ENCODE assay signal across 15 cellular contexts in the genomic region with DNA sequence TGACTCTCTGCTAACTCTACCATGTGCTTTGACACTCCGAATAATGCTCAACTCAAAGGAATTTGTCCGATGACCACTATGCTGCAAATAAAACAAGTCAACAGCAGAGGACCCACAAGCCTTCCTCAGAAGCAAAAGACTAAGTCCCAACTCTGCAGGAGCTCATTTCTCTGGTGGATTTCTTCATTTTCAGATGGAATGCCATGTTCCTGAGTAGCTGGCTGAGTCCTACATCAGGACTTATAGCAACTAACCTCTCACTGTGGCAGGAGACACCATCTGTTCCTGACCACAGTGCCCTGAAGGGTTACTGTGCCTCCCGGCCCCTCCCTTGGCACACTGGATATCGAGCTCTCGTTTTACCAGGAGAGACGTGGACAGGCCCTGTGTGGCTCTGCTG. TPM values are rescaled to one million over a fixed set of nuclear protein-coding genes. Genes with fewer than 3 reads are reported as not detected.
DNase-seq lines count a peak whose midpoint lies in the region; ATAC-seq, FAIRE-seq and TF ChIP-seq lines count a peak whose summit lies in the region.
"Had no signal": no experiment of that assay in that cellular context is flagged by ENCODE, and none has a peak within 500 bp of the region (broad histone marks: within the 10 kb centered on the region; RNA-seq: fewer than 3 reads in every experiment).

No MANE protein-coding gene starts in this region.

- TF ChIP-seq EP300 in sigmoid colon (IDR thresholded peaks at IDR 0.05) (no peak), HepG2 (IDR thresholded peaks at IDR 0.05; ENCODE audit: low read depth in 2 of 2, low read length in 2 of 2) (no peak), HepG2 (CRISPR knock-in tag; IDR thresholded peaks at IDR 0.05; ENCODE audit: borderline replicate concordance) (no peak)

- no peak overlapping the region for H2AFZ ChIP-seq in GM23248
- no peak overlapping the region for H2AFZ ChIP-seq in hepatocyte
- H2AFZ ChIP-seq in HepG2 (ENCODE audit: low read length), result no peak overlapping the region

- CTCF ChIA-PET in HepG2 (lab: Yijun Ruan, JAX; ENCODE audit: low intra/inter-chr PET ratio, low total read pairs), result interaction anchor here (1.3 to 1.6 kb wide), 2 partner anchors 90 to 160 kb away, joined by 3 to 9 read pairs; no protein-coding TSS in a partner anchor

- no peaks in the 10 kb centered on the region for H3K9me3 ChIP-seq in GM23248 (ENCODE audit: low read depth)
- no peaks in the 10 kb centered on the region for H3K9me3 ChIP-seq in hepatocyte (ENCODE audit: low read depth)
- no peaks in the 10 kb centered on the region for H3K9me3 ChIP-seq in sigmoid colon
- H3K9me3 ChIP-seq in HepG2 (ENCODE audit: low read length), result no peaks in the 10 kb centered on the region
- H3K9me3 ChIP-seq: SJSA1, stomach had no signal

- H3K9me2 ChIP-seq in GM23248 (ENCODE audit: insufficient read depth) (no peaks in the 10 kb centered on the region), hepatocyte (replicated peaks; ENCODE audit: insufficient read depth) (no peaks in the 10 kb centered on the region)

- H3K27me3 ChIP-seq in GM23248 (replicated peaks; ENCODE audit: insufficient read depth) (no peaks in the 10 kb centered on the region), hepatocyte (no peaks in the 10 kb centered on the region), sigmoid colon (no peaks in the 10 kb centered on the region), HepG2 (ENCODE audit: control insufficient read depth in 1 of 2, insufficient read depth in 2 of 2, low read length in 2 of 2) (no peaks in the 10 kb centered on the region)
- H3K27me3 ChIP-seq: SJSA1, stomach had no signal

- DNase-seq in GM23248 (peak; percentile 63), amniotic epithelial cell (ENCODE audit: low read depth) (peak; percentile 60), hepatocyte (ENCODE audit: low spot score) (no peak), sigmoid colon (no peak), HepG2 (ENCODE audit: low spot score) (no peak)
- DNase-seq: activated CD4-positive, alpha-beta memory T cell treated with anti-CD3 and anti-CD28 coated beads for 36 hours; effector CD4-positive, alpha-beta T cell; immature natural killer cell; NCI-H1105; NCI-H446 treated with DMSO at 0.1 percent for 48 hours; stomach had no signal

- H3K79me2 ChIP-seq in GM23248 (ENCODE audit: insufficient read depth) (peaks cover 20% of the 10 kb centered on the region), hepatocyte (peaks cover 78% of the 10 kb centered on the region), HepG2 (ENCODE audit: insufficient read depth, low read length) (peaks cover 19% of the 10 kb centered on the region)

- H3K9ac ChIP-seq in GM23248 (no peak overlapping the region), HepG2 (ENCODE audit: insufficient read depth, low read depth, low read length) (no peak overlapping the region)

- no peaks in the 10 kb centered on the region for H3F3A ChIP-seq in GM23248 (ENCODE audit: insufficient read depth)

- H3K36me3 ChIP-seq in GM23248 (ENCODE audit: low read depth) (no peaks in the 10 kb centered on the region), hepatocyte (replicated peaks; ENCODE audit: insufficient read depth, low read depth) (no peaks in the 10 kb centered on the region), sigmoid colon (peaks cover 0 to 18% (median 8%) of the 10 kb centered on the region in 4 donors), HepG2 (replicated peaks in 1 of 2; ENCODE audit: control insufficient read depth in 1 of 2, insufficient read depth in 2 of 2, low read length in 2 of 2) (peaks cover 21 to 68% of the 10 kb centered on the region in 2 experiments)

- H3K27ac ChIP-seq in GM23248, result no peak overlapping the region
- H3K27ac ChIP-seq in hepatocyte, result peak overlapping the region; percentile 26
- H3K27ac ChIP-seq in sigmoid colon, result peak overlapping the region in 3 of 4 donors; percentile 48 to 74 (median 64)
- H3K27ac ChIP-seq in HepG2 (ENCODE audit: extremely low read length, insufficient read depth, low read length), result no peak overlapping the region
- H3K27ac ChIP-seq: SJSA1 had no signal

- H3K4me3 ChIP-seq in GM23248 (no peak overlapping the region), hepatocyte (no peak overlapping the region), sigmoid colon (no peak overlapping the region), HepG2 (replicated peaks in 1 of 3; ENCODE audit: insufficient read depth in 1 of 3, low read depth in 2 of 3, low read length in 3 of 3) (no peak overlapping the region)
- H3K4me3 ChIP-seq: SJSA1, stomach had no signal

- H3K4me1 ChIP-seq in GM23248 (ENCODE audit: insufficient read depth) (peaks cover 15% of the 10 kb centered on the region), hepatocyte (ENCODE audit: insufficient read depth) (peaks cover 45% of the 10 kb centered on the region), sigmoid colon (peaks cover 0 to 71% (median 64%) of the 10 kb centered on the region in 4 donors), HepG2 (ENCODE audit: insufficient read depth, low read length) (peaks cover 40% of the 10 kb centered on the region)

- H4K20me1 ChIP-seq in GM23248 (ENCODE audit: insufficient read depth) (no peaks in the 10 kb centered on the region), hepatocyte (ENCODE audit: insufficient read depth, poor library complexity, severe bottlenecking) (peaks cover under 1% of the 10 kb centered on the region), HepG2 (ENCODE audit: insufficient read depth, low read length) (no peaks in the 10 kb centered on the region)

- H3K4me2 ChIP-seq in GM23248 (ENCODE audit: unreplicated experiment) (no peak overlapping the region), hepatocyte (no peak overlapping the region), HepG2 (ENCODE audit: low read depth, low read length) (no peak overlapping the region)

- POLR2A ChIA-PET in HepG2 (lab: Yijun Ruan, JAX), result no interaction called here

- TF ChIP-seq RAD21 in HepG2 (CRISPR knock-in tag; IDR thresholded peaks at IDR 0.05), result no peak

- no peak for TF ChIP-seq CTCF in hepatocyte (IDR thresholded peaks at IDR 0.05; ENCODE audit: poor library complexity)
- no peak for TF ChIP-seq CTCF in sigmoid colon (IDR thresholded peaks at IDR 0.05)
- TF ChIP-seq CTCF in HepG2 (CRISPR knock-in tag; IDR thresholded peaks at IDR 0.05), result no peak

- no peak for FAIRE-seq in HepG2 (lab: Jason Lieb, UNC)

- ATAC-seq in HG03520 (IDR thresholded peaks at IDR 0.05; ENCODE audit: unreplicated experiment), result no peak
- no peak for ATAC-seq in HG03432 (IDR thresholded peaks at IDR 0.05; ENCODE audit: unreplicated experiment)
- no peak for ATAC-seq in HepG2
- no peak for ATAC-seq in HG03442 (IDR thresholded peaks at IDR 0.05; ENCODE audit: unreplicated experiment)

- intact Hi-C loops in sigmoid colon (cut with DNase I) (no loop called here), HepG2 (cut with micrococcal nuclease; ENCODE audit: unreplicated experiment) (no loop called here)

- WGBS in GM23248 (ENCODE audit: low coverage in 1 of 2, low lambda C conversion rate in 2 of 2, missing lambda C conversion rate in 2 of 2), 2 experiments, result 43 to 47% methylated on average over 6 of the region's 6 CpGs
- 68% methylated on average over 6 of the region's 6 CpGs for WGBS in hepatocyte (ENCODE audit: low lambda C conversion rate, missing lambda C conversion rate)
- WGBS in sigmoid colon, 2 donors, result 79 to 84% methylated on average over 6 of the region's 6 CpGs
- WGBS in HepG2 (ENCODE audit: low lambda C conversion rate), result 91% methylated on average over 6 of the region's 6 CpGs

- in situ Hi-C loops in GM23248 (cut with MboI), result no loop called here
- in situ Hi-C loops in HepG2 (cut with HindIII; ENCODE audit: extremely low pct_ligation_motif_present, low pct_unique_long_range_greater_than_20kb), result no loop called here

- TF ChIP-seq POLR2A in sigmoid colon (IDR thresholded peaks at IDR 0.05), result no peak
- TF ChIP-seq POLR2A in HepG2 (IDR thresholded peaks at IDR 0.05; ENCODE audit: insufficient read depth in 1 of 2, low read depth in 2 of 2, low read length in 2 of 2), result no peak

- BruUV-seq in HepG2 (replicated peaks; lab: Mats Ljungman, UMichigan), result no TSS peak

TF ChIP-seq in HepG2, 621 proteins besides CTCF, POLR2A, EP300 and RAD21 (continues in another document):
- no peak for TF ChIP-seq RNF2 (conservative IDR thresholded peaks at IDR 0.05; ENCODE audit: low read depth)

RNA-seq across cellular contexts. Expression of a gene that starts 20.8 kb away (rescaled TPM):
- total RNA-seq in GM23248 (2014; rRNA removed; shearing (Covaris generic)), result 13.7 and 14.4 TPM in 2 replicates
- polyA plus RNA-seq in GM23248 (2016; fragmentation: Nextera tagmentation; extraction: Ambion mirVana) (8.0 and 8.4 TPM in 2 replicates), hepatocyte (10.2 and 15.6 TPM in 2 replicates), sigmoid colon (10 to 100 TPM; 10.8 to 21.1 (median 19.0) TPM), HepG2 (2011; rRNA removed) (6.0 and 6.3 TPM in 2 replicates)
- total RNA-seq in hepatocyte (38.0 and 39.9 TPM in 2 replicates), sigmoid colon (10 to 100 TPM; 21.4 to 34.9 (median 26.6) TPM), HepG2 (2016; rRNA removed; fragmentation: Illumina TruSeq; extraction: Trizol) (20.0 TPM in 2 replicates)
- total RNA-seq in HepG2 (2016; cell fraction: cytosol; rRNA removed; fragmentation: Illumina TruSeq; extraction: Trizol; ENCODE audit: low read depth), result 9.3 and 10.4 TPM in 2 replicates
- 18.6 and 20.5 TPM in 2 replicates for total RNA-seq in HepG2 (2016; cell fraction: insoluble cytoplasmic fraction; rRNA removed; fragmentation: Illumina TruSeq; extraction: Trizol)
- 15.5 and 16.5 TPM in 2 replicates for total RNA-seq in HepG2 (2016; cell fraction: membrane; rRNA removed; fragmentation: Illumina TruSeq; extraction: Trizol)
- total RNA-seq in HepG2 (2016; cell fraction: nucleus; rRNA removed; fragmentation: Illumina TruSeq; extraction: Trizol), result 29.5 and 30.3 TPM in 2 replicates
- 4.6 and 6.5 TPM in 2 replicates for polyA plus RNA-seq in HepG2 (2011; cell fraction: cytosol; rRNA removed)
- polyA plus RNA-seq in HepG2 (2011; cell fraction: nucleus; rRNA removed), result 8.6 and 9.9 TPM in 2 replicates
- polyA plus RNA-seq in HepG2 (2012), result 9.2 and 12.5 TPM in 2 replicates
- 1.4 and 1.7 TPM in 2 replicates for polyA plus RNA-seq in HepG2 (2016; cell fraction: cytosol; fragmentation: Illumina TruSeq; extraction: Trizol; ENCODE audit: low read depth)
- 12.6 and 13.6 TPM in 2 replicates for polyA plus RNA-seq in HepG2 (2016; cell fraction: insoluble cytoplasmic fraction; fragmentation: Illumina TruSeq; extraction: Trizol; ENCODE audit: low read depth)
- 5.8 and 5.9 TPM in 2 replicates for polyA plus RNA-seq in HepG2 (2016; cell fraction: membrane; fragmentation: Illumina TruSeq; extraction: Trizol; ENCODE audit: low read depth)
- 26.4 and 29.4 TPM in 2 replicates for polyA plus RNA-seq in HepG2 (2016; cell fraction: nucleus; fragmentation: Illumina TruSeq; extraction: Trizol; ENCODE audit: insufficient read depth, low read depth)
- 9.6 and 24.5 TPM in 2 replicates for polyA minus RNA-seq in HepG2 (2011; rRNA and poly(A)+ RNA removed; ENCODE audit: low replicate concordance)
- polyA minus RNA-seq in HepG2 (2011; cell fraction: cytosol; rRNA and poly(A)+ RNA removed), result 13.1 and 14.4 TPM in 2 replicates
- polyA minus RNA-seq in HepG2 (2011; cell fraction: nucleus; rRNA and poly(A)+ RNA removed), result 23.7 and 26.4 TPM in 2 replicates

Comparison
In these comparisons a context has a peak if more than half of its experiments do, and no peak if none do; other contexts are left out.
1. DNase-seq: peak in GM23248 (single experiment) and amniotic epithelial cell (single experiment); none in hepatocyte (single experiment), sigmoid colon (single experiment) and HepG2 (single experiment).
2. H3K27ac ChIP-seq: peak in hepatocyte (single experiment) and sigmoid colon (3 of 4); none in GM23248 (single experiment) and HepG2 (single experiment).